13 cellular contexts compared by ENCODE assay signal in the genomic region with DNA sequence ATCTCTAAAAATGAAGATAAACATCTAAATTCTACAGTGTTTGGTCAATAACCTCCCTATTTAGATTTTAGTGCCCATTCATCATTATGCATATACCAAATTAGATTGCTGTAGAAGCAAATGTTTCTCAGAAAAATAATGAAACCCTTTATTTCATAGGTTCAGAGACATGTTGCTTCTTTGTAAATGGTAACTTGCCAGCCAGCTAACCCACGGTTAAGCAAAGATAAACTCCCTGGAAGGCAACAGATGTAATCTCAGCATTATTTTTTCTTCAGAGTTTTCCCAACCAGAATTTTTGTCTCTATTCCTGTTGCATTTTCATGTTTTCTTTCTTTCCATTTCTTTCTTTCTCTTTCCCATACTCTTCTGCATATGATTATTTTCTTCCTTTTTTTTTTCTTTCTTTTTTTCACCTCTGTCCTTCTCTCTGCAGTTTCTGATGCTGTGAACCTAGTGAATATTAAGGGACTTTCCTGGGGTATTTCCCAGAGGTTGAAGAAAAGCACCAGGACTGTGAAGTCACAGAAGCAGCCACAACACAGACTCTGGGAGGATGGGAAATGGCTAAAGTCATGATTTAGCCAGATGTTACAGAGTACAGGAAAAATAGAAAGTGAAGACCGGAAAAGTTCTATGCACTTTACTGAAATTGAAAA. TPM values are rescaled to one million over a fixed set of nuclear protein-coding genes. Genes with fewer than 3 reads are reported as not detected.
DNase-seq lines count a peak whose midpoint lies in the region; ATAC-seq, FAIRE-seq and TF ChIP-seq lines count a peak whose summit lies in the region.
"Had no signal": no experiment of that assay in that cellular context is flagged by ENCODE, and none has a peak within 500 bp of the region (broad histone marks: within the 10 kb centered on the region; RNA-seq: fewer than 3 reads in every experiment).

No MANE protein-coding gene starts in this region.

- H3K4me2 ChIP-seq in KMS-11, result peak overlapping the region; percentile 37

- no peaks in the 10 kb centered on the region for H3K9me3 ChIP-seq in sigmoid colon

- H3K4me3 ChIP-seq in KMS-11 (IDR thresholded peaks at IDR 0.05; ENCODE audit: insufficient read depth, low read depth, low read length) (no peak overlapping the region), sigmoid colon (no peak overlapping the region)

- TF ChIP-seq POLR2A in GM12891 (IDR thresholded peaks at IDR 0.05; ENCODE audit: low read depth, low read length) (no peak), sigmoid colon (IDR thresholded peaks at IDR 0.05) (no peak)

- H3K27ac ChIP-seq in KMS-11 (peak overlapping the region; percentile 34; the same call in 1 of the 2 replicates), sigmoid colon (no peak overlapping the region)

- ATAC-seq in GM19395 (IDR thresholded peaks at IDR 0.05; ENCODE audit: unreplicated experiment) (peak; percentile 79), HG02840 (IDR thresholded peaks at IDR 0.05; ENCODE audit: low FRiP score, unreplicated experiment) (peak; percentile 74), left lobe of liver (no peak)

- peak; percentile 20 for FAIRE-seq in GM12891 (lab: Jason Lieb, UNC)
- FAIRE-seq: G401.6 had no signal

- H2AFZ ChIP-seq in KMS-11 (ENCODE audit: low read depth), result no peak overlapping the region

- H3K27me3 ChIP-seq in KMS-11 (ENCODE audit: insufficient read depth, low read depth), result no peaks in the 10 kb centered on the region
- no peaks in the 10 kb centered on the region for H3K27me3 ChIP-seq in sigmoid colon

- no peaks in the 10 kb centered on the region for H3K79me2 ChIP-seq in KMS-11 (ENCODE audit: insufficient read depth, low read depth)

- no peak for TF ChIP-seq EP300 in sigmoid colon (IDR thresholded peaks at IDR 0.05)

- no peaks in the 10 kb centered on the region for H4K20me1 ChIP-seq in KMS-11 (ENCODE audit: insufficient read depth)

- 61 to 70% methylated on average over 2 of the region's 2 CpGs for whole genome bisulfite sequencing in sigmoid colon, 2 donors

- H3K4me1 ChIP-seq in KMS-11 (ENCODE audit: low read depth, poor library complexity, severe bottlenecking), result peaks cover 41% of the 10 kb centered on the region
- no peaks in the 10 kb centered on the region for H3K4me1 ChIP-seq in sigmoid colon

- no peak for TF ChIP-seq CTCF in KMS-11 (conservative IDR thresholded peaks at IDR 0.05; ENCODE audit: low read depth, low read length)
- no peak for TF ChIP-seq CTCF in sigmoid colon (IDR thresholded peaks at IDR 0.05)

- intact Hi-C loops in sigmoid colon (cut with DNase I), result no loop called here

- no peak overlapping the region; the same call in 1 of the 2 replicates for H3K9ac ChIP-seq in KMS-11

- H3K36me3 ChIP-seq in KMS-11 (ENCODE audit: insufficient read depth), result no peaks in the 10 kb centered on the region
- no peaks in the 10 kb centered on the region for H3K36me3 ChIP-seq in sigmoid colon

- DNase-seq in GM12891 (ENCODE audit: insufficient read length, low spot score), result no peak
- DNase-seq in NCI-H226, result no peak
- no peak for DNase-seq in left lobe of liver (ENCODE audit: low spot score)
- no peak for DNase-seq in DMS153 treated with DMSO at 0.1 percent for 48 hours (lab: John Stamatoyannopoulos, UW; ENCODE audit: unreplicated experiment)
- DNase-seq in sigmoid colon, result no peak
- DNase-seq: NCI-H1105, occipital lobe, OCI-M1 had no signal

TF ChIP-seq in GM12891, 5 proteins besides CTCF, POLR2A, EP300 and RAD21:
- TF ChIP-seq SPI1 (IDR thresholded peaks at IDR 0.05; ENCODE audit: low read depth, low read length), result no peak
- no peak for TF ChIP-seq TAF1 (IDR thresholded peaks at IDR 0.05; ENCODE audit: low read depth, low read length)
- no peak for TF ChIP-seq PAX5 (IDR thresholded peaks at IDR 0.05; ENCODE audit: insufficient read depth, low read length, severe bottlenecking)
- TF ChIP-seq POLR2AphosphoS5 (IDR thresholded peaks at IDR 0.05; ENCODE audit: low read depth, low read length), result no peak
- TF ChIP-seq POU2F2 (IDR thresholded peaks at IDR 0.05; ENCODE audit: low read depth, low read length), result no peak

RNA-seq across cellular contexts. Expression of a gene that starts 50.0 kb away (rescaled TPM):
- polyA plus RNA-seq in GM12891 (2012; ENCODE audit: low read depth, missing spikeins), result not detected
- total RNA-seq in left lobe of liver (2.5 TPM), sigmoid colon (not detected)
- not detected for polyA plus RNA-seq in sigmoid colon
- polyA plus RNA-seq: urinary bladder had no signal
